ENCODE assay signal across 26 cellular contexts in genomic region chr5:69270827-69271226, GRCh38. TPM values are rescaled to one million over a fixed set of nuclear protein-coding genes. Genes with fewer than 3 reads are reported as not detected.
A peak's percentile ranks its signal among the peaks of the same experiment; 100 is the strongest.
DNase-seq lines count a peak whose midpoint lies in the region; ATAC-seq and TF ChIP-seq lines count a peak whose summit lies in the region.
"Had no signal": no experiment of that assay in that cellular context is flagged by ENCODE, and none has a peak within 500 bp of the region (broad histone marks: within the 10 kb centered on the region; RNA-seq: fewer than 3 reads in every experiment).

No MANE protein-coding gene starts in this region.

- TF ChIP-seq RAD21 in SK-N-SH (IDR thresholded peaks at IDR 0.05; ENCODE audit: low read length) = no peak

- H3K27me3 ChIP-seq in SK-N-SH (ENCODE audit: insufficient read depth) (no peaks in the 10 kb centered on the region), heart left ventricle (no peaks in the 10 kb centered on the region)
- H3K27me3 ChIP-seq: BLaER1, gastrocnemius medialis, SJSA1 had no signal

- H3K9ac ChIP-seq in SK-N-SH = no peak overlapping the region
- H3K9ac ChIP-seq: BLaER1 had no signal

- ATAC-seq in natural killer cell (no peak), heart left ventricle (no peak), GM21367 (IDR thresholded peaks at IDR 0.05; ENCODE audit: unreplicated experiment) (no peak)
- no peak for ATAC-seq in natural killer cell treated with Interleukin-12 subunit alpha and Interleukin-12 subunit beta and Interleukin-15 and Interleukin-18, amount 100 ng/mL, for 72 hours
- ATAC-seq: activated naive CD8-positive, alpha-beta T cell treated with anti-CD3 and anti-CD28 coated beads, Interleukin-2, amount 50 U/mL, for 24 hours; gastrocnemius medialis; sciatic nerve; stimulated activated naive CD8-positive, alpha-beta T cell treated with anti-CD3 and anti-CD28 coated beads, Interleukin-15, amount 100 ng/mL, for 72 hours had no signal

- H3K27ac Mint-ChIP-seq in natural killer cell = peak overlapping the region; percentile 15 to 45
- H3K27ac Mint-ChIP-seq in natural killer cell treated with Interleukin-12 subunit alpha and Interleukin-12 subunit beta and Interleukin-15 and Interleukin-18, amount 100 ng/mL, for 72 hours = no peak overlapping the region
- H3K27ac Mint-ChIP-seq: activated naive CD8-positive, alpha-beta T cell treated with anti-CD3 and anti-CD28 coated beads, Interleukin-2, amount 50 U/mL, for 24 hours had no signal

- peaks cover 35% of the 10 kb centered on the region for H3F3A ChIP-seq in SK-N-SH (replicated peaks; ENCODE audit: insufficient read depth)

- peaks cover 35 to 76% of the 10 kb centered on the region in 2 experiments for H3K36me3 ChIP-seq in SK-N-SH (replicated peaks in 1 of 2; ENCODE audit: control insufficient read depth in 1 of 2, insufficient read depth in 2 of 2, low read length in 1 of 2)
- peaks cover 0 to 86% (median 53%) of the 10 kb centered on the region in 9 donors for H3K36me3 ChIP-seq in heart left ventricle

- peaks cover 0 to 5% of the 10 kb centered on the region in 2 donors for H3K4me1 Mint-ChIP-seq in natural killer cell
- peaks cover 0 to 5% of the 10 kb centered on the region in 2 donors for H3K4me1 Mint-ChIP-seq in natural killer cell treated with Interleukin-12 subunit alpha and Interleukin-12 subunit beta and Interleukin-15 and Interleukin-18, amount 100 ng/mL, for 72 hours (ENCODE audit: low read depth in 2 of 2)

- peaks cover 14% of the 10 kb centered on the region; the same call in 1 of the 2 replicates for H3K79me2 ChIP-seq in SK-N-SH (ENCODE audit: insufficient read depth)

- no peaks in the 10 kb centered on the region for H4K20me1 ChIP-seq in SK-N-SH (ENCODE audit: insufficient read depth)
- H4K20me1 ChIP-seq: BLaER1 had no signal

- no peaks in the 10 kb centered on the region for H3K9me2 ChIP-seq in SK-N-SH

- H3K9me3 Mint-ChIP-seq in natural killer cell = no peaks in the 10 kb centered on the region
- H3K9me3 Mint-ChIP-seq in natural killer cell treated with Interleukin-12 subunit alpha and Interleukin-12 subunit beta and Interleukin-15 and Interleukin-18, amount 100 ng/mL, for 72 hours = no peaks in the 10 kb centered on the region
- H3K9me3 Mint-ChIP-seq: activated naive CD8-positive, alpha-beta T cell treated with anti-CD3 and anti-CD28 coated beads, Interleukin-2, amount 50 U/mL, for 24 hours; immature natural killer cell; stimulated activated naive CD8-positive, alpha-beta T cell treated with anti-CD3 and anti-CD28 coated beads, Interleukin-15, amount 100 ng/mL, for 72 hours had no signal

- no peak overlapping the region for H3K4me3 Mint-ChIP-seq in natural killer cell
- no peak overlapping the region for H3K4me3 Mint-ChIP-seq in natural killer cell treated with Interleukin-12 subunit alpha and Interleukin-12 subunit beta and Interleukin-15 and Interleukin-18, amount 100 ng/mL, for 72 hours
- H3K4me3 Mint-ChIP-seq: activated naive CD8-positive, alpha-beta T cell treated with anti-CD3 and anti-CD28 coated beads, Interleukin-2, amount 50 U/mL, for 24 hours; immature natural killer cell; stimulated activated naive CD8-positive, alpha-beta T cell treated with anti-CD3 and anti-CD28 coated beads, Interleukin-15, amount 100 ng/mL, for 72 hours had no signal

- intact Hi-C loops in natural killer cell (cut with micrococcal nuclease) (no loop called here), heart left ventricle (cut with DNase I) (loop anchor here in 1 of 10 donors (10.0 kb wide), 1 partner anchor 64 kb away; the partner anchor contains the start of gene CCDC125)

- POLR2A ChIA-PET in SK-N-SH (lab: Yijun Ruan, JAX) = no interaction called here

- H2AFZ ChIP-seq in SK-N-SH (ENCODE audit: low read depth) = no peak overlapping the region

- 78% methylated on average over 1 of the region's 1 CpG for WGBS in SK-N-SH (ENCODE audit: low lambda C conversion rate)
- 77 to 91% (median 87%) methylated on average over 1 of the region's 1 CpG for WGBS in heart left ventricle, 4 donors

- no peaks in the 10 kb centered on the region for H3K9me3 ChIP-seq in SK-N-SH
- no peaks in the 10 kb centered on the region for H3K9me3 ChIP-seq in heart left ventricle
- H3K9me3 ChIP-seq: BLaER1, gastrocnemius medialis, HAP-1, SJSA1, thoracic aorta had no signal

- peak overlapping the region; percentile 4; the same call in 1 of the 2 replicates for H3K27ac ChIP-seq in VCaP
- H3K27ac ChIP-seq in SK-N-SH (ENCODE audit: low read depth in 2 of 2, low read length in 1 of 2) = peak overlapping the region in 1 of 2 experiments; percentile 61; a peak in 2 of 4 replicates
- H3K27ac ChIP-seq in heart left ventricle = no peak overlapping the region
- H3K27ac ChIP-seq: BLaER1, gastrocnemius medialis, SJSA1, thoracic aorta had no signal

- H3K4me1 ChIP-seq in SK-N-SH (ENCODE audit: control insufficient read depth in 1 of 2, insufficient read depth in 2 of 2, low read depth in 1 of 2, low read length in 1 of 2) = peaks cover 0 to 6% of the 10 kb centered on the region in 2 experiments; a peak in 1 of 4 replicates
- peaks cover 0 to 16% (median 0%) of the 10 kb centered on the region in 12 donors for H3K4me1 ChIP-seq in heart left ventricle
- H3K4me1 ChIP-seq: BLaER1, gastrocnemius medialis, HAP-1 had no signal

- H3K4me3 ChIP-seq in SK-N-SH (ENCODE audit: low read depth in 2 of 2, low read length in 1 of 2) (no peak overlapping the region), heart left ventricle (no peak overlapping the region)
- H3K4me3 ChIP-seq: BLaER1, gastrocnemius medialis, HAP-1, SJSA1, thoracic aorta had no signal

- TF ChIP-seq EP300 in SK-N-SH (IDR thresholded peaks at IDR 0.05; ENCODE audit: borderline replicate concordance in 1 of 2, low read depth in 1 of 2, low read length in 1 of 2) = no peak

- DNase-seq in natural killer cell = no peak
- no peak for DNase-seq in natural killer cell treated with Interleukin-12 subunit alpha and Interleukin-12 subunit beta and Interleukin-15 and Interleukin-18, amount 100 ng/mL, for 72 hours (ENCODE audit: low spot score)
- peak; percentile 30 for DNase-seq in kidney tubule cell (ENCODE audit: low spot score)
- DNase-seq in SK-N-SH = no peak
- DNase-seq in heart left ventricle = no peak
- DNase-seq: activated CD8-positive, alpha-beta memory T cell treated with anti-CD3 and anti-CD28 coated beads for 24 hours; activated effector memory CD4-positive, alpha-beta T cell treated with anti-CD3 and anti-CD28 coated beads, Interleukin-2, amount 50 U/mL, for 16 hours; activated naive CD8-positive, alpha-beta T cell treated with anti-CD3 and anti-CD28 coated beads, Interleukin-2, amount 50 U/mL, for 24 hours; activated T-cell treated with anti-CD3 and anti-CD28 coated beads for 4 hours; cerebellar nuclear complex; DMS153; gastrocnemius medialis; immature natural killer cell; NCI-H1105; NCI-H187; NCI-H510A treated with DMSO at 0.1 percent for 48 hours; stimulated activated CD8-positive, alpha-beta memory T cell treated with anti-CD3 and anti-CD28 coated beads, Interleukin-4, amount 100 ng/mL, for 48 hours; stimulated activated naive CD8-positive, alpha-beta T cell treated with anti-CD3 and anti-CD28 coated beads, Interleukin-15, amount 100 ng/mL, for 72 hours had no signal

- peaks cover 7% of the 10 kb centered on the region for H3K36me3 Mint-ChIP-seq in natural killer cell
- peaks cover 12% of the 10 kb centered on the region for H3K36me3 Mint-ChIP-seq in natural killer cell treated with Interleukin-12 subunit alpha and Interleukin-12 subunit beta and Interleukin-15 and Interleukin-18, amount 100 ng/mL, for 72 hours

- no peaks in the 10 kb centered on the region for H3K27me3 Mint-ChIP-seq in natural killer cell (ENCODE audit: low read depth in 2 of 2)
- no peaks in the 10 kb centered on the region for H3K27me3 Mint-ChIP-seq in natural killer cell treated with Interleukin-12 subunit alpha and Interleukin-12 subunit beta and Interleukin-15 and Interleukin-18, amount 100 ng/mL, for 72 hours
- H3K27me3 Mint-ChIP-seq: activated naive CD8-positive, alpha-beta T cell treated with anti-CD3 and anti-CD28 coated beads, Interleukin-2, amount 50 U/mL, for 24 hours; progenitor cell of endocrine pancreas; stimulated activated naive CD8-positive, alpha-beta T cell treated with anti-CD3 and anti-CD28 coated beads, Interleukin-15, amount 100 ng/mL, for 72 hours had no signal

- CTCF ChIA-PET in SK-N-SH (lab: Yijun Ruan, JAX) = interaction anchor here (1.3 to 1.8 kb wide), 3 partner anchors 9 to 64 kb away, joined by 4 to 6 read pairs (median 5); no protein-coding TSS in a partner anchor

- no peak overlapping the region for H3K4me2 ChIP-seq in SK-N-SH
- H3K4me2 ChIP-seq: BLaER1 had no signal

- no peak for TF ChIP-seq POLR2A in heart left ventricle (IDR thresholded peaks at IDR 0.05)

- TF ChIP-seq CTCF in natural killer cell (IDR thresholded peaks at IDR 0.05) (no peak), VCaP (conservative IDR thresholded peaks at IDR 0.05) (no peak), SK-N-SH (IDR thresholded peaks at IDR 0.05) (no peak), heart left ventricle (IDR thresholded peaks at IDR 0.05) (no peak)

TF ChIP-seq in SK-N-SH, 30 proteins besides CTCF, POLR2A, EP300 and RAD21 (continues in another document):
- no peak for TF ChIP-seq ZBTB33 (IDR thresholded peaks at IDR 0.05; ENCODE audit: borderline replicate concordance, low read depth)
- no peak for TF ChIP-seq EZH2phosphoT487 (IDR thresholded peaks at IDR 0.05; ENCODE audit: borderline replicate concordance, low read depth)
- no peak for TF ChIP-seq TCF12 (IDR thresholded peaks at IDR 0.05)

RNA-seq across cellular contexts. Expression of gene CDK7, which starts 36.1 kb away (rescaled TPM):
- total RNA-seq in natural killer cell (10 to 100 TPM; 30.6 to 39.5 (median 30.8) TPM), heart left ventricle (10 to 100 TPM in 7 of 9 donors, 1 to 10 TPM in 2; 9.6 to 23.1 (median 14.5) TPM)
- 10 to 100 TPM; 37.9 to 57.5 TPM for total RNA-seq in natural killer cell treated with Interleukin-12 subunit alpha and Interleukin-12 subunit beta and Interleukin-15 and Interleukin-18, amount 100 ng/mL, for 72 hours
- polyA plus RNA-seq in SK-N-SH (2012; rRNA removed) (44.2 and 62.1 TPM in 2 replicates), heart left ventricle (10 to 100 TPM; 11.6 to 21.1 TPM)
- 71.0 and 91.6 TPM in 2 replicates for polyA plus RNA-seq in SK-N-SH (2012; cell fraction: cytosol; rRNA removed)
- polyA plus RNA-seq in SK-N-SH (2012; cell fraction: nucleus; rRNA removed) = 14.1 and 41.0 TPM in 2 replicates

Comparison
In these comparisons a context has a peak if more than half of its experiments do, and no peak if none do; other contexts are left out.
1. H3K27ac Mint-ChIP-seq: peak in natural killer cell (2 of 2); none in natural killer cell treated with Interleukin-12 subunit alpha and Interleukin-12 subunit beta and Interleukin-15 and Interleukin-18, amount 100 ng/mL, for 72 hours (0 of 2).